2 cellular contexts compared by ENCODE assay signal in genomic region chr4:27760176-27760575, GRCh38.
A peak's percentile ranks its signal among the peaks of the same experiment; 100 is the strongest.
TF ChIP-seq lines count a peak whose summit lies in the region.

No MANE protein-coding gene starts in this region.

TF ChIP-seq in liver, 16 proteins besides CTCF, POLR2A, EP300 and RAD21 (continued from another document):
- TF ChIP-seq ZBTB33 (IDR thresholded peaks at IDR 0.05) (no peak), SP1 (IDR thresholded peaks at IDR 0.05) (no peak), FOXA1 (IDR thresholded peaks at IDR 0.05) (peak; percentile 33), MAX (IDR thresholded peaks at IDR 0.05) (peak; percentile 20), REST (IDR thresholded peaks at IDR 0.05) (peak; percentile 36), EGR1 (IDR thresholded peaks at IDR 0.05; ENCODE audit: low read depth in 2 of 2) (no peak), RXRA (IDR thresholded peaks at IDR 0.05) (peak in 1 of 2 donors; percentile 43), TAF1 (conservative IDR thresholded peaks at IDR 0.05) (no peak), FOXA2 (IDR thresholded peaks at IDR 0.05) (no peak), ATF3 (IDR thresholded peaks at IDR 0.05) (no peak), YY1 (IDR thresholded peaks at IDR 0.05) (no peak), HNF4A (conservative IDR thresholded peaks at IDR 0.05) (peak in 1 of 2 donors; percentile 59), NR2F2 (IDR thresholded peaks at IDR 0.05) (no peak), GABPA (IDR thresholded peaks at IDR 0.05 in 1 of 2, conservative IDR thresholded peaks at IDR 0.05 in 1 of 2) (no peak)
TF ChIP-seq in liver: peak in this region for 6.

TF ChIP-seq in HepG2, 621 proteins besides CTCF, POLR2A, EP300 and RAD21:
- TF ChIP-seq ARID4A (CRISPR knock-in tag; IDR thresholded peaks at IDR 0.05; ENCODE audit: borderline replicate concordance) (no peak), GATAD1 (CRISPR knock-in tag; IDR thresholded peaks at IDR 0.05) (no peak), ZNF775 (CRISPR knock-in tag; IDR thresholded peaks at IDR 0.05; ENCODE audit: borderline replicate concordance) (no peak), RFXANK (CRISPR knock-in tag; IDR thresholded peaks at IDR 0.05) (no peak), SMAD9 (CRISPR knock-in tag; IDR thresholded peaks at IDR 0.05) (no peak), ZBTB25 (CRISPR knock-in tag; IDR thresholded peaks at IDR 0.05) (no peak), CHD4 (IDR thresholded peaks at IDR 0.05; ENCODE audit: borderline replicate concordance, low read length) (no peak), HMGA1 (CRISPR knock-in tag; conservative IDR thresholded peaks at IDR 0.05) (no peak), IRX3 (CRISPR knock-in tag; IDR thresholded peaks at IDR 0.05; ENCODE audit: borderline replicate concordance, low read depth) (no peak), ZSCAN9 (CRISPR knock-in tag; IDR thresholded peaks at IDR 0.05; ENCODE audit: borderline replicate concordance) (no peak), NFRKB (IDR thresholded peaks at IDR 0.05) (no peak)
